Comparison of ENCODE assay signal across 10 cellular contexts in the genomic region with DNA sequence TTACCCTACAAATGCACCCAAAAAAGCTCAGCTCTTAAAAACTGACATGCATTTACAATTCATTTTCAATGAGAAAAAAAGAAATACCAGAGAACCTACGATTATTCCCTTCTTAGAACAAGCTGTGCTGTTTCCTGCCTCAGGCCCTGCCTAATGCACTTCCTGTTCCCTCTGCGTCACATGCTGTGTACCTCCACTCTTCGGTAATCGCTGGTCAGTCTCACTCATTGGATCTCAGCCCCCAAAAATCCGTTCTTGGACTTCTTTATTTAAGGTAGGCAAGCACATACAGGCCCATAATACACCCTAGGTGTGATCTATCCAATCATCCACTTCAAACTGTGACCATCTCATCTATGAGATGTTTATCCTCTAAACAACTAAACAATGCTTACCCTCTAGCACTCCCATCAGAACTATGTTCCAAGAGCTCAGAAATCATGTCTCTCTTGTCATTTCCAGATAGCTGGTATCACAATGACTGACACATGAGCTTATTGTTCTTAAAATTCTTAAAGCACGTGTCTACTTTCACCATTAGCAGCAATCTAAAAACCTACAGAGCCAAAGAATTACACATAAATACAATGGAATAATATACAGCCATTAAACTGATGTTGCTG.
DNase-seq lines count a peak whose midpoint lies in the region; ATAC-seq and TF ChIP-seq lines count a peak whose summit lies in the region.
"Had no signal": no experiment of that assay in that cellular context is flagged by ENCODE, and none has a peak within 500 bp of the region (broad histone marks: within the 10 kb centered on the region; RNA-seq: fewer than 3 reads in every experiment).

No MANE protein-coding gene starts in this region.

- no peak overlapping the region for H3K27ac Mint-ChIP-seq in activated CD4-positive, alpha-beta memory T cell treated with anti-CD3 and anti-CD28 coated beads, Interleukin-2, amount 10 ng/mL, durations not matched to agents 7 days and 5 days
- H3K27ac Mint-ChIP-seq: nephron had no signal

- POLR2A ChIA-PET in activated CD4-positive, alpha-beta memory T cell treated with anti-CD3 and anti-CD28 coated beads, Interleukin-2, amount 10 ng/mL, durations not matched to agents 7 days and 5 days (lab: Charles Lee), result no interaction called here

- no peaks in the 10 kb centered on the region for H3K36me3 ChIP-seq in psoas muscle (ENCODE audit: insufficient read depth in 1 of 2, low read depth in 1 of 2)

- 55 to 70% (median 63%) methylated on average over 6 of the region's 6 CpGs for WGBS in psoas muscle, 3 donors

- H3K9me3 Mint-ChIP-seq in activated CD4-positive, alpha-beta memory T cell treated with anti-CD3 and anti-CD28 coated beads, Interleukin-2, amount 10 ng/mL, durations not matched to agents 7 days and 5 days, result no peaks in the 10 kb centered on the region
- H3K9me3 Mint-ChIP-seq: nephron had no signal

- ATAC-seq in GM19395 (IDR thresholded peaks at IDR 0.05; ENCODE audit: unreplicated experiment) (peak; percentile 61), foreskin keratinocyte (peak; percentile 55), psoas muscle (peak in 1 of 4 donors; percentile 49), HG03135 (IDR thresholded peaks at IDR 0.05; ENCODE audit: unreplicated experiment) (no peak)

- no peak for TF ChIP-seq CTCF in foreskin keratinocyte (conservative IDR thresholded peaks at IDR 0.05)
- TF ChIP-seq CTCF in psoas muscle (IDR thresholded peaks at IDR 0.05), result no peak

- in situ Hi-C loops in ACHN (cut with HindIII; ENCODE audit: low pct_ligation_motif_present, low pct_unique_long_range_greater_than_20kb, low sequenced_read_pairs), result no loop called here

- no peaks in the 10 kb centered on the region for H3K27me3 ChIP-seq in foreskin keratinocyte
- H3K27me3 ChIP-seq in psoas muscle (ENCODE audit: insufficient read depth in 3 of 3, low read length in 2 of 3), result no peaks in the 10 kb centered on the region

- CTCF ChIA-PET in activated CD4-positive, alpha-beta memory T cell treated with anti-CD3 and anti-CD28 coated beads, Interleukin-2, amount 10 ng/mL, durations not matched to agents 7 days and 5 days (lab: Charles Lee), result no interaction called here

- H3K27me3 Mint-ChIP-seq in activated CD4-positive, alpha-beta memory T cell treated with anti-CD3 and anti-CD28 coated beads, Interleukin-2, amount 10 ng/mL, durations not matched to agents 7 days and 5 days, result no peaks in the 10 kb centered on the region

- H3K27ac ChIP-seq in foreskin keratinocyte (no peak overlapping the region), psoas muscle (peak overlapping the region; percentile 61)

- no peaks in the 10 kb centered on the region for H3K4me1 ChIP-seq in foreskin keratinocyte
- H3K4me1 ChIP-seq in psoas muscle, result no peaks in the 10 kb centered on the region

- H3K4me3 Mint-ChIP-seq in activated CD4-positive, alpha-beta memory T cell treated with anti-CD3 and anti-CD28 coated beads, Interleukin-2, amount 10 ng/mL, durations not matched to agents 7 days and 5 days, result no peak overlapping the region
- H3K4me3 Mint-ChIP-seq: nephron had no signal

- H3K9me3 ChIP-seq in psoas muscle, result no peaks in the 10 kb centered on the region

- H3K36me3 Mint-ChIP-seq in activated CD4-positive, alpha-beta memory T cell treated with anti-CD3 and anti-CD28 coated beads, Interleukin-2, amount 10 ng/mL, durations not matched to agents 7 days and 5 days (ENCODE audit: low read depth), result no peaks in the 10 kb centered on the region

- DNase-seq in NCI-H69 (lab: John Stamatoyannopoulos, UW) (peak; percentile 89), foreskin keratinocyte (no peak), psoas muscle (no peak), ACHN (no peak), HuH-7 (ENCODE audit: low spot score) (no peak)
- no peak for DNase-seq in activated CD4-positive, alpha-beta memory T cell treated with anti-CD3 and anti-CD28 coated beads, Interleukin-2, amount 10 ng/mL, durations not matched to agents 7 days and 5 days
- DNase-seq: DMS53 had no signal

- no peaks in the 10 kb centered on the region for H3K4me1 Mint-ChIP-seq in activated CD4-positive, alpha-beta memory T cell treated with anti-CD3 and anti-CD28 coated beads, Interleukin-2, amount 10 ng/mL, durations not matched to agents 7 days and 5 days
- H3K4me1 Mint-ChIP-seq: nephron had no signal

- no peak overlapping the region for H3K4me3 ChIP-seq in psoas muscle

- intact Hi-C loops in psoas muscle (cut with DNase I), result loop anchor here in 1 of 2 donors (2.0 kb wide), 1 partner anchor 82 kb away; no protein-coding TSS in a partner anchor
